1 cellular context compared by ENCODE assay signal in genomic region chr19:30944276-30944932, GRCh38.
TF ChIP-seq lines count a peak whose summit lies in the region.

No MANE protein-coding gene starts in this region.

TF ChIP-seq in HEK293, 187 proteins besides CTCF, POLR2A, EP300 and RAD21 (continued from another document):
- TF ChIP-seq AEBP2 (tag by site-specific recombination; IDR thresholded peaks at IDR 0.05; ENCODE audit: borderline replicate concordance) (peak; percentile 42; the same call in 1 of the 2 replicates), PRDM1 (tag by site-specific recombination; IDR thresholded peaks at IDR 0.05) (peak; percentile 93), ZBTB8A (tag by site-specific recombination; IDR thresholded peaks at IDR 0.05) (peak; percentile 61), ZNF510 (tag by site-specific recombination; IDR thresholded peaks at IDR 0.05; ENCODE audit: insufficient replicate concordance) (peak; percentile 84), ZNF404 (tag by site-specific recombination; IDR thresholded peaks at IDR 0.05) (0 out of 2 replicates have a peak, but pooled peaks have one; percentile 60), ZNF266 (tag by site-specific recombination; IDR thresholded peaks at IDR 0.05; ENCODE audit: low read depth) (peak; percentile 85), ZNF623 (tag by site-specific recombination; IDR thresholded peaks at IDR 0.05) (peak; percentile 70), ZNF202 (tag by site-specific recombination; IDR thresholded peaks at IDR 0.05; ENCODE audit: borderline replicate concordance) (peak; percentile 96), ZBTB11 (tag by site-specific recombination; conservative IDR thresholded peaks at IDR 0.05; ENCODE audit: low read depth) (peak; percentile 80), ZNF292 (tag by site-specific recombination; IDR thresholded peaks at IDR 0.05; ENCODE audit: borderline replicate concordance, low read depth) (0 out of 2 replicates have a peak, but pooled peaks have one; percentile 10), ZNF530 (tag by site-specific recombination; IDR thresholded peaks at IDR 0.05; ENCODE audit: low read depth) (peak; percentile 63; the same call in 1 of the 2 replicates), ZNF433 (tag by site-specific recombination; IDR thresholded peaks at IDR 0.05; ENCODE audit: low read depth) (peak; percentile 91), ZNF560 (tag by site-specific recombination; IDR thresholded peaks at IDR 0.05; ENCODE audit: borderline replicate concordance) (peak; percentile 83; the same call in 1 of the 2 replicates), ZNF426 (tag by site-specific recombination; IDR thresholded peaks at IDR 0.05) (peak; percentile 81), ZNF138 (tag by site-specific recombination; IDR thresholded peaks at IDR 0.05; ENCODE audit: borderline replicate concordance) (0 out of 2 replicates have a peak, but pooled peaks have one; percentile 65), ZNF121 (tag by site-specific recombination; IDR thresholded peaks at IDR 0.05) (peak; percentile 67), ZNF354C (tag by site-specific recombination; IDR thresholded peaks at IDR 0.05; ENCODE audit: borderline replicate concordance, low read depth) (0 out of 2 replicates have a peak, but pooled peaks have one; percentile 11), ZNF341 (tag by site-specific recombination; IDR thresholded peaks at IDR 0.05; ENCODE audit: low read depth) (peak; percentile 20; the same call in 1 of the 2 replicates), ZBTB21 (tag by site-specific recombination; IDR thresholded peaks at IDR 0.05) (peak; percentile 45; the same call in 1 of the 2 replicates), ZNF394 (tag by site-specific recombination; IDR thresholded peaks at IDR 0.05; ENCODE audit: borderline replicate concordance) (peak; percentile 87), ZNF664 (tag by site-specific recombination; IDR thresholded peaks at IDR 0.05) (peak; percentile 48; the same call in 1 of the 2 replicates), ZNF555 (tag by site-specific recombination; conservative IDR thresholded peaks at IDR 0.05) (peak; percentile 85), ZNF518A (tag by site-specific recombination; conservative IDR thresholded peaks at IDR 0.05; ENCODE audit: low read depth) (peak; percentile 82), ZNF140 (tag by site-specific recombination; IDR thresholded peaks at IDR 0.05) (peak; percentile 79), OVOL3 (tag by site-specific recombination; IDR thresholded peaks at IDR 0.05) (peak; percentile 30; the same call in 1 of the 2 replicates), ZNF366 (tag by site-specific recombination; conservative IDR thresholded peaks at IDR 0.05) (peak; percentile 32; the same call in 1 of the 2 replicates), ZNF558 (tag by site-specific recombination; IDR thresholded peaks at IDR 0.05) (0 out of 2 replicates have a peak, but pooled peaks have one; percentile 44), GFI1B (tag by site-specific recombination; IDR thresholded peaks at IDR 0.05) (peak; percentile 66; the same call in 1 of the 2 replicates), REST (tag by site-specific recombination; IDR thresholded peaks at IDR 0.05) (peak; percentile 53; the same call in 1 of the 2 replicates), ZXDB (tag by site-specific recombination; IDR thresholded peaks at IDR 0.05) (0 out of 2 replicates have a peak, but pooled peaks have one; percentile 33), ZNF654 (tag by site-specific recombination; IDR thresholded peaks at IDR 0.05; ENCODE audit: low read depth) (peak; percentile 29)
